1 cellular context compared by ENCODE assay signal in the genomic region with DNA sequence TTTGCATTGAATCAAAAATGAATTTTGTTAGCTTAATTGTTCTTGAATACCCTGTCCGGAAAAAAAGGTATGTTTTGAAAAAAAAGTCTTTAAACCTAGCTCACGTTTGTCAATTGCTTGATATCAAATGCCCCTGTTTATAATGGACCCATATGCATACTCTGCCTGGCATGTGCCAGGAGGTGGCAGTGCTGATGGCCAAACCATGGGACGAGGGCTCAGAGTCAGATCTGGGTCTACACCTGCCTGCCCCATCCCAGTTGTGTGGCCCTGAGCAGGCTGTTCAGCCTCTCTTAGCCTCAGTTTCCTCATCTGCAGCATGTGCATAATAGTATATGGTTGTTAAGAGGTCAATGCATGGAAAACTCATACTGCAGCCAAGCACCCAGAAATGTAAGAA.
TF ChIP-seq lines count a peak whose summit lies in the region.

No MANE protein-coding gene starts in this region.

TF ChIP-seq in HCT116, 20 proteins besides CTCF, POLR2A, EP300 and RAD21:
- TF ChIP-seq SIN3A (IDR thresholded peaks at IDR 0.05; ENCODE audit: low read depth): no peak
- TF ChIP-seq ZNF274 (IDR thresholded peaks at IDR 0.05; ENCODE audit: low read depth, low read length): no peak
- no peak for TF ChIP-seq FOSL1 (IDR thresholded peaks at IDR 0.05; ENCODE audit: low read depth)
- TF ChIP-seq, protein P1, sequence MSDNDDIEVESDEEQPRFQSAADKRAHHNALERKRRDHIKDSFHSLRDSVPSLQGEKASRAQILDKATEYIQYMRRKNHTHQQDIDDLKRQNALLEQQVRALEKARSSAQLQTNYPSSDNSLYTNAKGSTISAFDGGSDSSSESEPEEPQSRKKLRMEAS (IDR thresholded peaks at IDR 0.05): no peak
- TF ChIP-seq YY1 (IDR thresholded peaks at IDR 0.05; ENCODE audit: extremely low read depth, insufficient replicate concordance, low read depth, low read length): no peak
- no peak for TF ChIP-seq CBX3 (IDR thresholded peaks at IDR 0.05; ENCODE audit: low read depth)
- TF ChIP-seq, protein P2, sequence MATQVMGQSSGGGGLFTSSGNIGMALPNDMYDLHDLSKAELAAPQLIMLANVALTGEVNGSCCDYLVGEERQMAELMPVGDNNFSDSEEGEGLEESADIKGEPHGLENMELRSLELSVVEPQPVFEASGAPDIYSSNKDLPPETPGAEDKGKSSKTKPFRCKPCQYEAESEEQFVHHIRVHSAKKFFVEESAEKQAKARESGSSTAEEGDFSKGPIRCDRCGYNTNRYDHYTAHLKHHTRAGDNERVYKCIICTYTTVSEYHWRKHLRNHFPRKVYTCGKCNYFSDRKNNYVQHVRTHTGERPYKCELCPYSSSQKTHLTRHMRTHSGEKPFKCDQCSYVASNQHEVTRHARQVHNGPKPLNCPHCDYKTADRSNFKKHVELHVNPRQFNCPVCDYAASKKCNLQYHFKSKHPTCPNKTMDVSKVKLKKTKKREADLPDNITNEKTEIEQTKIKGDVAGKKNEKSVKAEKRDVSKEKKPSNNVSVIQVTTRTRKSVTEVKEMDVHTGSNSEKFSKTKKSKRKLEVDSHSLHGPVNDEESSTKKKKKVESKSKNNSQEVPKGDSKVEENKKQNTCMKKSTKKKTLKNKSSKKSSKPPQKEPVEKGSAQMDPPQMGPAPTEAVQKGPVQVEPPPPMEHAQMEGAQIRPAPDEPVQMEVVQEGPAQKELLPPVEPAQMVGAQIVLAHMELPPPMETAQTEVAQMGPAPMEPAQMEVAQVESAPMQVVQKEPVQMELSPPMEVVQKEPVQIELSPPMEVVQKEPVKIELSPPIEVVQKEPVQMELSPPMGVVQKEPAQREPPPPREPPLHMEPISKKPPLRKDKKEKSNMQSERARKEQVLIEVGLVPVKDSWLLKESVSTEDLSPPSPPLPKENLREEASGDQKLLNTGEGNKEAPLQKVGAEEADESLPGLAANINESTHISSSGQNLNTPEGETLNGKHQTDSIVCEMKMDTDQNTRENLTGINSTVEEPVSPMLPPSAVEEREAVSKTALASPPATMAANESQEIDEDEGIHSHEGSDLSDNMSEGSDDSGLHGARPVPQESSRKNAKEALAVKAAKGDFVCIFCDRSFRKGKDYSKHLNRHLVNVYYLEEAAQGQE (IDR thresholded peaks at IDR 0.05; ENCODE audit: low read depth): no peak
- no peak for TF ChIP-seq ELF1 (IDR thresholded peaks at IDR 0.05; ENCODE audit: borderline replicate concordance, low read depth)
- TF ChIP-seq SP1 (IDR thresholded peaks at IDR 0.05; ENCODE audit: low read depth): no peak
- no peak for TF ChIP-seq JUND (IDR thresholded peaks at IDR 0.05)
- TF ChIP-seq SRF (IDR thresholded peaks at IDR 0.05; ENCODE audit: low read depth): no peak
- no peak for TF ChIP-seq TCF7L2 (IDR thresholded peaks at IDR 0.05; ENCODE audit: borderline replicate concordance, extremely low read depth, insufficient read depth, insufficient read length)
- TF ChIP-seq, protein P3, sequence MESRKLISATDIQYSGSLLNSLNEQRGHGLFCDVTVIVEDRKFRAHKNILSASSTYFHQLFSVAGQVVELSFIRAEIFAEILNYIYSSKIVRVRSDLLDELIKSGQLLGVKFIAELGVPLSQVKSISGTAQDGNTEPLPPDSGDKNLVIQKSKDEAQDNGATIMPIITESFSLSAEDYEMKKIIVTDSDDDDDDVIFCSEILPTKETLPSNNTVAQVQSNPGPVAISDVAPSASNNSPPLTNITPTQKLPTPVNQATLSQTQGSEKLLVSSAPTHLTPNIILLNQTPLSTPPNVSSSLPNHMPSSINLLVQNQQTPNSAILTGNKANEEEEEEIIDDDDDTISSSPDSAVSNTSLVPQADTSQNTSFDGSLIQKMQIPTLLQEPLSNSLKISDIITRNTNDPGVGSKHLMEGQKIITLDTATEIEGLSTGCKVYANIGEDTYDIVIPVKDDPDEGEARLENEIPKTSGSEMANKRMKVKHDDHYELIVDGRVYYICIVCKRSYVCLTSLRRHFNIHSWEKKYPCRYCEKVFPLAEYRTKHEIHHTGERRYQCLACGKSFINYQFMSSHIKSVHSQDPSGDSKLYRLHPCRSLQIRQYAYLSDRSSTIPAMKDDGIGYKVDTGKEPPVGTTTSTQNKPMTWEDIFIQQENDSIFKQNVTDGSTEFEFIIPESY (IDR thresholded peaks at IDR 0.05; ENCODE audit: extremely low read depth, insufficient replicate concordance, low read length): no peak
- TF ChIP-seq POLR2AphosphoS5 (IDR thresholded peaks at IDR 0.05; ENCODE audit: low read depth, low read length): no peak
- TF ChIP-seq CEBPB (IDR thresholded peaks at IDR 0.05; ENCODE audit: low read depth): no peak
- no peak for TF ChIP-seq ZFX (IDR thresholded peaks at IDR 0.05)
